Comparison of ENCODE assay signal across 20 cellular contexts in the genomic region with DNA sequence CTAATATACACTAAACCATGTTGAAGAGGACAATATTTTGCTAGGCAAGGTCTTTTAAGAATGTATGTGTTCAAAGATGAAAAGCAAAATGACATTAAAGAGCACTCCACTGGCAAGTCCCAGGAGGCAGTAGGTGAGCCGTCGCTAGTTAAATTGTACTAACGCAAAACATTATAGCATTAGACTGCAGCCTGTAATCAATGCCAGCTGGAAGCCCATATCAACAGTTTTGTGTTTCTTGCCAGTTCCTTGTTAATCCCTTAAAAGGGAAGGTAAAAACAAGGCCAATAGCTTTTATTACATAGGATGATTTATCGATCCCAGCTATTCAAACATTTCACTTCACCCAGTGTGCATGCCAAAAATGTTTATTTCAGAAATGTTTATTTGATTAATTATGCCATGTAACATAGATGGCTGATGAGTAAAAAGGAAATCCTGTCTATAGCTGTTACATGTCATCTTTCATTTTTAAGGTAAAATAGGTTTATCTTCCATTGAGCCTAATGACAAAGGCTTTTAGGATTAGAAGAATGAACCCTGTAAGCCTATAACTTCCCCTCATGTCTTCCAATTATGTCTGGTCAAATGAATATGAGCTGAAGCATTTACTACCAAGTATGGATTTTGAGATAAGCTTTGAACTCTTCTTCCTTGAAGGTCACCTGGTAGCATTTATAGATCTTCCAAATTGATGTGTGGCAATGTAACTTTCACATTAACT.
A peak's percentile ranks its signal among the peaks of the same experiment; 100 is the strongest.
DNase-seq lines count a peak whose midpoint lies in the region; ATAC-seq and TF ChIP-seq lines count a peak whose summit lies in the region.
"Had no signal": no experiment of that assay in that cellular context is flagged by ENCODE, and none has a peak within 500 bp of the region (broad histone marks: within the 10 kb centered on the region; RNA-seq: fewer than 3 reads in every experiment).

No MANE protein-coding gene starts in this region.

- no peaks in the 10 kb centered on the region for H3K36me3 ChIP-seq in osteoblast (ENCODE audit: insufficient read depth, low read length)
- H3K36me3 ChIP-seq: MG63, sigmoid colon, vagina had no signal

- H3K4me2 ChIP-seq in osteoblast (ENCODE audit: insufficient read depth, low read length): no peak overlapping the region

- H3K4me3 ChIP-seq in osteoblast (ENCODE audit: insufficient read depth, low read length): no peak overlapping the region
- H3K4me3 ChIP-seq: MG63, sigmoid colon, testis, vagina had no signal

- peaks cover 32% of the 10 kb centered on the region for H3K9me3 Mint-ChIP-seq in T-helper 2 cell treated with Interferon-gamma antibody and Interleukin-4, amounts not matched to agents 5 μg/mL and 100 μg/mL, for 36 hours
- H3K9me3 Mint-ChIP-seq in activated CD8-positive, alpha-beta memory T cell treated with anti-CD3 and anti-CD28 coated beads, Interleukin-2, amount 10 ng/mL, durations not matched to agents 7 days and 5 days (ENCODE audit: low read depth): peaks cover 4% of the 10 kb centered on the region

- no peak for ATAC-seq in activated CD8-positive, alpha-beta memory T cell treated with anti-CD3 and anti-CD28 coated beads, Interleukin-2, amount 10 ng/mL, durations not matched to agents 7 days and 5 days
- ATAC-seq: activated CD4-positive, alpha-beta T cell treated with anti-CD3 and anti-CD28 coated beads for 36 hours; naive thymus-derived CD8-positive, alpha-beta T cell; Right ventricle myocardium inferior had no signal

- peaks cover 16% of the 10 kb centered on the region for H3K4me1 Mint-ChIP-seq in T-helper 2 cell treated with Interferon-gamma antibody and Interleukin-4, amounts not matched to agents 5 μg/mL and 100 μg/mL, for 36 hours (ENCODE audit: low read depth)
- peaks cover 10% of the 10 kb centered on the region for H3K4me1 Mint-ChIP-seq in activated CD8-positive, alpha-beta memory T cell treated with anti-CD3 and anti-CD28 coated beads, Interleukin-2, amount 10 ng/mL, durations not matched to agents 7 days and 5 days
- H3K4me1 Mint-ChIP-seq: activated CD4-positive, alpha-beta T cell treated with anti-CD3 and anti-CD28 coated beads for 36 hours had no signal

- no peak overlapping the region for H2AFZ ChIP-seq in osteoblast (ENCODE audit: low read length)

- CTCF ChIA-PET in activated CD8-positive, alpha-beta memory T cell treated with anti-CD3 and anti-CD28 coated beads, Interleukin-2, amount 10 ng/mL, durations not matched to agents 7 days and 5 days (lab: Charles Lee): interaction anchor here (0.9 to 1.1 kb wide), 2 partner anchors 10 to 39 kb away, joined by 4 read pairs; no protein-coding TSS in a partner anchor

- no peak overlapping the region for H3K27ac ChIP-seq in osteoblast (ENCODE audit: low read depth, low read length)
- H3K27ac ChIP-seq: C4-2B, sigmoid colon, testis, vagina had no signal

- H3K27me3 ChIP-seq in osteoblast (ENCODE audit: insufficient read depth, low read length): no peaks in the 10 kb centered on the region
- H3K27me3 ChIP-seq: sigmoid colon, testis, vagina had no signal

- H3K27ac Mint-ChIP-seq in T-helper 2 cell treated with Interferon-gamma antibody and Interleukin-4, amounts not matched to agents 5 μg/mL and 100 μg/mL, for 36 hours: peak overlapping the region; percentile 61
- no peak overlapping the region for H3K27ac Mint-ChIP-seq in activated CD8-positive, alpha-beta memory T cell treated with anti-CD3 and anti-CD28 coated beads, Interleukin-2, amount 10 ng/mL, durations not matched to agents 7 days and 5 days
- H3K27ac Mint-ChIP-seq: activated CD4-positive, alpha-beta T cell treated with anti-CD3 and anti-CD28 coated beads for 36 hours; activated naive CD8-positive, alpha-beta T cell; activated T-helper 1 cell treated with anti-CD3 and anti-CD28 coated beads, Interleukin-12 subunit alpha, Interleukin-12 subunit beta, Interleukin-2, Interleukin-4 antibody, amounts not matched to agents 30 ng/mL and 10 ng/mL and 1 ng/mL, durations not matched to agents 14 hours and 24 hours and 36 hours had no signal

- no peaks in the 10 kb centered on the region for H4K20me1 ChIP-seq in osteoblast (ENCODE audit: insufficient read depth, low read length)

- H3K79me2 ChIP-seq in osteoblast (ENCODE audit: insufficient read depth, low read length): no peaks in the 10 kb centered on the region

- no peaks in the 10 kb centered on the region for H3K27me3 Mint-ChIP-seq in T-helper 2 cell treated with Interferon-gamma antibody and Interleukin-4, amounts not matched to agents 5 μg/mL and 100 μg/mL, for 36 hours (ENCODE audit: low read depth)
- H3K27me3 Mint-ChIP-seq in activated CD8-positive, alpha-beta memory T cell treated with anti-CD3 and anti-CD28 coated beads, Interleukin-2, amount 10 ng/mL, durations not matched to agents 7 days and 5 days: no peaks in the 10 kb centered on the region
- H3K27me3 Mint-ChIP-seq: activated CD4-positive, alpha-beta T cell treated with anti-CD3 and anti-CD28 coated beads for 36 hours; activated naive CD8-positive, alpha-beta T cell had no signal

- no peaks in the 10 kb centered on the region for H3K4me1 ChIP-seq in osteoblast (ENCODE audit: insufficient read depth, low read length)
- H3K4me1 ChIP-seq: testis, vagina had no signal

- H3K9me3 ChIP-seq in osteoblast (ENCODE audit: low read depth, low read length): no peaks in the 10 kb centered on the region
- H3K9me3 ChIP-seq: MG63, testis, vagina had no signal

- DNase-seq in T-helper 2 cell treated with Interferon-gamma antibody and Interleukin-4, amounts not matched to agents 5 μg/mL and 100 μg/mL, for 36 hours (ENCODE audit: low spot score): no peak
- DNase-seq in T-helper 2 cell: no peak
- DNase-seq in NCI-H1930 (lab: John Stamatoyannopoulos, UW): peak; percentile 4 to 34
- DNase-seq in NCI-H748 treated with DMSO at 0.1 percent for 48 hours (lab: John Stamatoyannopoulos, UW): peak; percentile 34
- DNase-seq in central memory CD4-positive, alpha-beta T cell: no peak
- DNase-seq in activated CD8-positive, alpha-beta memory T cell treated with anti-CD3 and anti-CD28 coated beads, Interleukin-2, amount 10 ng/mL, durations not matched to agents 7 days and 5 days: no peak
- no peak for DNase-seq in osteoblast (ENCODE audit: insufficient read length, low spot score, missing footprints)
- DNase-seq in nucleus accumbens (lab: John Stamatoyannopoulos, UW): no peak
- DNase-seq: activated CD4-positive, alpha-beta T cell treated with anti-CD3 and anti-CD28 coated beads for 36 hours; cerebellar nuclear complex; MG63; naive thymus-derived CD8-positive, alpha-beta T cell; posterior cingulate gyrus; sigmoid colon; testis had no signal

- peaks cover 27% of the 10 kb centered on the region for H3K36me3 Mint-ChIP-seq in T-helper 2 cell treated with Interferon-gamma antibody and Interleukin-4, amounts not matched to agents 5 μg/mL and 100 μg/mL, for 36 hours (ENCODE audit: low read depth)
- peaks cover 22% of the 10 kb centered on the region for H3K36me3 Mint-ChIP-seq in activated CD8-positive, alpha-beta memory T cell treated with anti-CD3 and anti-CD28 coated beads, Interleukin-2, amount 10 ng/mL, durations not matched to agents 7 days and 5 days

- no peak for TF ChIP-seq CTCF in osteoblast (IDR thresholded peaks at IDR 0.05; ENCODE audit: extremely low read depth, low read depth, low read length)

- no peak overlapping the region for H3K4me3 Mint-ChIP-seq in T-helper 2 cell treated with Interferon-gamma antibody and Interleukin-4, amounts not matched to agents 5 μg/mL and 100 μg/mL, for 36 hours
- H3K4me3 Mint-ChIP-seq in activated CD8-positive, alpha-beta memory T cell treated with anti-CD3 and anti-CD28 coated beads, Interleukin-2, amount 10 ng/mL, durations not matched to agents 7 days and 5 days: no peak overlapping the region
- H3K4me3 Mint-ChIP-seq: activated CD4-positive, alpha-beta T cell treated with anti-CD3 and anti-CD28 coated beads for 36 hours; activated naive CD8-positive, alpha-beta T cell; activated T-helper 1 cell treated with anti-CD3 and anti-CD28 coated beads, Interleukin-12 subunit alpha, Interleukin-12 subunit beta, Interleukin-2, Interleukin-4 antibody, amounts not matched to agents 30 ng/mL and 10 ng/mL and 1 ng/mL, durations not matched to agents 14 hours and 24 hours and 36 hours; naive thymus-derived CD8-positive, alpha-beta T cell had no signal

Comparison
In these comparisons a context has a peak if more than half of its experiments do, and no peak if none do; other contexts are left out.
1. DNase-seq: peak in NCI-H1930 (2 of 2) and NCI-H748 treated with DMSO at 0.1 percent for 48 hours (single experiment); none in T-helper 2 cell treated with Interferon-gamma antibody and Interleukin-4, amounts not matched to agents 5 μg/mL and 100 μg/mL, for 36 hours (single experiment), T-helper 2 cell (0 of 5), central memory CD4-positive, alpha-beta T cell (single experiment), activated CD8-positive, alpha-beta memory T cell treated with anti-CD3 and anti-CD28 coated beads, Interleukin-2, amount 10 ng/mL, durations not matched to agents 7 days and 5 days (single experiment), osteoblast (single experiment) and nucleus accumbens (0 of 56).